1 cellular context compared by ENCODE assay signal in genomic region chr16:20023190-20023589, GRCh38.
TF ChIP-seq lines count a peak whose summit lies in the region.

No MANE protein-coding gene starts in this region.

TF ChIP-seq in IMR-90, 13 proteins besides CTCF, POLR2A, EP300 and RAD21 (continued from another document):
- TF ChIP-seq USF2 (IDR thresholded peaks at IDR 0.05; ENCODE audit: low read depth, low read length), result no peak
- no peak for TF ChIP-seq MAFK (IDR thresholded peaks at IDR 0.05; ENCODE audit: low read depth, low read length)
- TF ChIP-seq CEBPB (IDR thresholded peaks at IDR 0.05; ENCODE audit: low read depth, low read length), result no peak
- no peak for TF ChIP-seq BHLHE40 (IDR thresholded peaks at IDR 0.05; ENCODE audit: low read depth, low read length)
